1 cellular context compared by ENCODE assay signal in genomic region chr3:44883213-44883955, GRCh38.
TF ChIP-seq lines count a peak whose summit lies in the region.

No MANE protein-coding gene starts in this region.

TF ChIP-seq in H1, 55 proteins besides CTCF, POLR2A, EP300 and RAD21:
- TF ChIP-seq MAFK (IDR thresholded peaks at IDR 0.05; ENCODE audit: low read depth, low read length) = no peak
- TF ChIP-seq PHF8 (conservative IDR thresholded peaks at IDR 0.05; ENCODE audit: low read depth, low read length) = no peak
- TF ChIP-seq RBBP5 (IDR thresholded peaks at IDR 0.05; ENCODE audit: borderline replicate concordance, low read depth, low read length) = no peak
- no peak for TF ChIP-seq KDM1A (IDR thresholded peaks at IDR 0.05; ENCODE audit: borderline replicate concordance, low read length)
- TF ChIP-seq NRF1 (IDR thresholded peaks at IDR 0.05; ENCODE audit: low read depth, low read length) = no peak
- TF ChIP-seq CBX5 (IDR thresholded peaks at IDR 0.05; ENCODE audit: low read depth, low read length) = no peak
- TF ChIP-seq BACH1 (IDR thresholded peaks at IDR 0.05; ENCODE audit: low read length) = no peak
- TF ChIP-seq EGR1 (IDR thresholded peaks at IDR 0.05; ENCODE audit: borderline replicate concordance, low read depth, low read length) = no peak
- TF ChIP-seq BCL11A (IDR thresholded peaks at IDR 0.05; ENCODE audit: low read depth in 2 of 2, low read length in 2 of 2) = no peak
- TF ChIP-seq ASH2L (IDR thresholded peaks at IDR 0.05; ENCODE audit: low read length) = no peak
- TF ChIP-seq HDAC6 (IDR thresholded peaks at IDR 0.05; ENCODE audit: low read depth, low read length) = no peak
- no peak for TF ChIP-seq CHD1 (IDR thresholded peaks at IDR 0.05; ENCODE audit: low read depth, low read length)
- TF ChIP-seq SP4 (IDR thresholded peaks at IDR 0.05; ENCODE audit: low read length) = no peak
- no peak for TF ChIP-seq TAF1 (IDR thresholded peaks at IDR 0.05; ENCODE audit: low read depth, low read length)
- no peak for TF ChIP-seq SUZ12 (IDR thresholded peaks at IDR 0.05; ENCODE audit: low read length)
- TF ChIP-seq POU5F1 (IDR thresholded peaks at IDR 0.05; ENCODE audit: low read depth, low read length) = no peak
